Comparison of ENCODE assay signal across 9 cellular contexts in genomic region chr12:13099910-13100609, GRCh38. TPM values are rescaled to one million over a fixed set of nuclear protein-coding genes. Genes with fewer than 3 reads are reported as not detected.
DNase-seq lines count a peak whose midpoint lies in the region; ATAC-seq, FAIRE-seq and TF ChIP-seq lines count a peak whose summit lies in the region.
"Had no signal": no experiment of that assay in that cellular context is flagged by ENCODE, and none has a peak within 500 bp of the region (broad histone marks: within the 10 kb centered on the region; RNA-seq: fewer than 3 reads in every experiment).

No MANE protein-coding gene starts in this region.

- no peaks in the 10 kb centered on the region for H3K36me3 ChIP-seq in keratinocyte (ENCODE audit: control insufficient read depth in 2 of 2, extremely low read depth in 1 of 2, insufficient read depth in 2 of 2, low read length in 2 of 2)

- no peaks in the 10 kb centered on the region for H3K9me1 ChIP-seq in keratinocyte (ENCODE audit: control insufficient read depth, extremely low read depth, insufficient read depth, low read length)

- peak overlapping the region; percentile 99 for H3K27ac ChIP-seq in keratinocyte (ENCODE audit: control insufficient read depth, insufficient read depth, low read length)
- peak overlapping the region; percentile 90 for H3K27ac ChIP-seq in temporal lobe (ENCODE audit: low read depth, low read length)

- dilution Hi-C loops in keratinocyte (cut with MboI; ENCODE audit: extremely low pct_ligation_motif_present, low sequenced_read_pairs), result no loop called here

- peak overlapping the region; percentile 98 for H3K4me2 ChIP-seq in keratinocyte (ENCODE audit: control insufficient read depth, extremely low read depth, insufficient read depth, low read depth, low read length)

- FAIRE-seq in keratinocyte (lab: Jason Lieb, UNC), result peak; percentile 91
- FAIRE-seq: endometrium had no signal

- H3K79me2 ChIP-seq in keratinocyte (ENCODE audit: control insufficient read depth, insufficient read depth, low read length), result no peaks in the 10 kb centered on the region

- DNase-seq in T-helper 1 cell (no peak), keratinocyte (ENCODE audit: low read depth, low spot score) (peak; percentile 89), HuH-7 (ENCODE audit: low spot score) (no peak)
- no peak for DNase-seq in stimulated activated CD4-positive, alpha-beta T cell treated with anti-CD3 and anti-CD28 coated beads, Interleukin-4, amount 100 ng/mL, for 1 hour

- H3K27me3 Mint-ChIP-seq in T-helper 1 cell treated with Interleukin-12 subunit alpha and Interleukin-12 subunit beta and Interleukin-4 antibody, amounts not matched to agents 30 μg/mL and 1 μg/mL, for 36 hours (ENCODE audit: low read depth), result peaks cover 3% of the 10 kb centered on the region
- H3K27me3 Mint-ChIP-seq in activated T-helper 17 cell treated with anti-CD3 and anti-CD28 coated beads, Interleukin-2, amount 50 U/mL, for 72 hours, result peaks cover 3% of the 10 kb centered on the region

- H3K4me3 Mint-ChIP-seq in T-helper 1 cell treated with Interleukin-12 subunit alpha and Interleukin-12 subunit beta and Interleukin-4 antibody, amounts not matched to agents 30 μg/mL and 1 μg/mL, for 36 hours, result peak overlapping the region; percentile 74
- H3K4me3 Mint-ChIP-seq in activated T-helper 17 cell treated with anti-CD3 and anti-CD28 coated beads, Interleukin-2, amount 50 U/mL, for 72 hours, result peak overlapping the region; percentile 72

- H3K4me1 Mint-ChIP-seq in T-helper 1 cell treated with Interleukin-12 subunit alpha and Interleukin-12 subunit beta and Interleukin-4 antibody, amounts not matched to agents 30 μg/mL and 1 μg/mL, for 36 hours (ENCODE audit: low read depth), result peaks cover 32% of the 10 kb centered on the region
- peaks cover 35% of the 10 kb centered on the region for H3K4me1 Mint-ChIP-seq in activated T-helper 17 cell treated with anti-CD3 and anti-CD28 coated beads, Interleukin-2, amount 50 U/mL, for 72 hours

- TF ChIP-seq CTCF in keratinocyte (optimal IDR thresholded peaks at IDR 0.05 in 1 of 3, IDR thresholded peaks at IDR 0.05 in 1 of 3, conservative IDR thresholded peaks at IDR 0.05 in 1 of 3; ENCODE audit: extremely low read depth in 1 of 3, insufficient read depth in 2 of 3, low read length in 3 of 3), result no peak

- no peak for ATAC-seq in activated T-helper 17 cell treated with anti-CD3 and anti-CD28 coated beads, Interleukin-2, amount 50 U/mL, for 72 hours (replicated peaks)
- no peak for ATAC-seq in HG03469 (IDR thresholded peaks at IDR 0.05; ENCODE audit: unreplicated experiment)

- no peaks in the 10 kb centered on the region for H3K36me3 Mint-ChIP-seq in T-helper 1 cell treated with Interleukin-12 subunit alpha and Interleukin-12 subunit beta and Interleukin-4 antibody, amounts not matched to agents 30 μg/mL and 1 μg/mL, for 36 hours (ENCODE audit: low read depth)
- no peaks in the 10 kb centered on the region for H3K36me3 Mint-ChIP-seq in activated T-helper 17 cell treated with anti-CD3 and anti-CD28 coated beads, Interleukin-2, amount 50 U/mL, for 72 hours (ENCODE audit: low read depth)

- peak overlapping the region; percentile 71 for H3K27ac Mint-ChIP-seq in T-helper 1 cell treated with Interleukin-12 subunit alpha and Interleukin-12 subunit beta and Interleukin-4 antibody, amounts not matched to agents 30 μg/mL and 1 μg/mL, for 36 hours
- peak overlapping the region; percentile 80 for H3K27ac Mint-ChIP-seq in activated T-helper 17 cell treated with anti-CD3 and anti-CD28 coated beads, Interleukin-2, amount 50 U/mL, for 72 hours

- H3K4me1 ChIP-seq in keratinocyte (ENCODE audit: control insufficient read depth, extremely low read depth, insufficient read depth, low read length), result peaks cover 55% of the 10 kb centered on the region

- no peaks in the 10 kb centered on the region for H4K20me1 ChIP-seq in keratinocyte (ENCODE audit: control insufficient read depth, extremely low read depth, insufficient read depth, low read length)

- H3K4me3 ChIP-seq in keratinocyte (ENCODE audit: control insufficient read depth in 2 of 3, extremely low read depth in 1 of 3, insufficient read depth in 2 of 3, low read depth in 1 of 3, low read length in 3 of 3), result peak overlapping the region in 2 of 3 experiments; percentile 2 to 48

- no peaks in the 10 kb centered on the region for H3K9me3 ChIP-seq in keratinocyte (ENCODE audit: control insufficient read depth, low read depth, low read length)

- H3K27me3 ChIP-seq in keratinocyte (ENCODE audit: control insufficient read depth, extremely low read depth, insufficient read depth, low read length), result no peaks in the 10 kb centered on the region

- peak overlapping the region; percentile 86 for H3K9ac ChIP-seq in keratinocyte (ENCODE audit: control insufficient read depth, extremely low read depth, insufficient read depth, low read length)

- no peak overlapping the region for H2AFZ ChIP-seq in keratinocyte (ENCODE audit: control insufficient read depth, low read length)

- no peaks in the 10 kb centered on the region for H3K9me3 Mint-ChIP-seq in T-helper 1 cell treated with Interleukin-12 subunit alpha and Interleukin-12 subunit beta and Interleukin-4 antibody, amounts not matched to agents 30 μg/mL and 1 μg/mL, for 36 hours
- H3K9me3 Mint-ChIP-seq in activated T-helper 17 cell treated with anti-CD3 and anti-CD28 coated beads, Interleukin-2, amount 50 U/mL, for 72 hours, result no peaks in the 10 kb centered on the region

RNA-seq across cellular contexts. Expression of gene GSG1, which starts 3.4 kb away (rescaled TPM):
- total RNA-seq in activated T-helper 17 cell treated with anti-CD3 and anti-CD28 coated beads, Interleukin-2, amount 50 U/mL, for 72 hours, result not detected
- 0.05 TPM in 1 of 3 replicates, not detected in the others for polyA plus RNA-seq in keratinocyte
- not detected for polyA plus RNA-seq in keratinocyte (2011; ENCODE audit: low read depth)
- polyA plus RNA-seq in keratinocyte (2011; cell fraction: cytosol; rRNA removed), result not detected in 2 replicates
- polyA plus RNA-seq in keratinocyte (2011; cell fraction: nucleus; rRNA removed), result not detected in 2 replicates
- 0.14 and 0.16 TPM in 2 replicates for polyA plus RNA-seq in keratinocyte (2012; ENCODE audit: low replicate concordance)
- 0.46 TPM in 1 of 3 replicates, not detected in the others for polyA minus RNA-seq in keratinocyte
- polyA minus RNA-seq in keratinocyte (2011; cell fraction: cytosol; rRNA and poly(A)+ RNA removed), result not detected
- polyA minus RNA-seq in keratinocyte (2011; cell fraction: nucleus; rRNA and poly(A)+ RNA removed), result not detected in 2 replicates
- not detected for total RNA-seq in temporal lobe

RNA-seq across cellular contexts. Expression of gene FAM234B, which starts 55.9 kb away (rescaled TPM):
- total RNA-seq in activated T-helper 17 cell treated with anti-CD3 and anti-CD28 coated beads, Interleukin-2, amount 50 U/mL, for 72 hours, result 10 to 100 TPM in 1 of 2 donors, 1 to 10 TPM in 1; 9.7 to 14.7 TPM
- 3.4 to 5.1 TPM (median 4.5 TPM) in 3 replicates for polyA plus RNA-seq in keratinocyte
- 1.5 TPM for polyA plus RNA-seq in keratinocyte (2011; ENCODE audit: low read depth)
- 1.2 and 1.9 TPM in 2 replicates for polyA plus RNA-seq in keratinocyte (2011; cell fraction: cytosol; rRNA removed)
- polyA plus RNA-seq in keratinocyte (2011; cell fraction: nucleus; rRNA removed), result 6.5 and 8.5 TPM in 2 replicates
- polyA plus RNA-seq in keratinocyte (2012; ENCODE audit: low replicate concordance), result 2.6 and 3.7 TPM in 2 replicates
- 3.0 to 13.5 TPM (median 13.4 TPM) in 3 replicates for polyA minus RNA-seq in keratinocyte
- 3.5 TPM for polyA minus RNA-seq in keratinocyte (2011; cell fraction: cytosol; rRNA and poly(A)+ RNA removed)
- polyA minus RNA-seq in keratinocyte (2011; cell fraction: nucleus; rRNA and poly(A)+ RNA removed), result 10.1 and 12.3 TPM in 2 replicates
- 51.9 TPM for total RNA-seq in temporal lobe
